In genomic region chr7:30738026-30738915, GRCh38 we compare ENCODE assay signal across 19 cellular contexts. TPM values are rescaled to one million over a fixed set of nuclear protein-coding genes. Genes with fewer than 3 reads are reported as not detected.
DNase-seq lines count a peak whose midpoint lies in the region; ATAC-seq lines count a peak whose summit lies in the region.
"Had no signal": no experiment of that assay in that cellular context is flagged by ENCODE, and none has a peak within 500 bp of the region (broad histone marks: within the 10 kb centered on the region; RNA-seq: fewer than 3 reads in every experiment).

No MANE protein-coding gene starts in this region.

- H3K27me3 Mint-ChIP-seq in T-cell = no peaks in the 10 kb centered on the region
- H3K27me3 Mint-ChIP-seq in activated naive CD8-positive, alpha-beta T cell treated with anti-CD3 and anti-CD28 coated beads, Interleukin-2, amount 10 ng/mL, durations not matched to agents 7 days and 5 days = no peaks in the 10 kb centered on the region

- peaks cover 40 to 51% (median 45%) of the 10 kb centered on the region in 3 donors for H3K4me1 Mint-ChIP-seq in T-cell
- peaks cover 22% of the 10 kb centered on the region for H3K4me1 Mint-ChIP-seq in activated naive CD8-positive, alpha-beta T cell treated with anti-CD3 and anti-CD28 coated beads, Interleukin-2, amount 10 ng/mL, durations not matched to agents 7 days and 5 days

- CTCF ChIA-PET in T-cell (lab: Charles Lee) = interaction anchor here (0.6 to 5.5 kb wide), 12 partner anchors 8 to 124 kb away, joined by 3 to 41 read pairs (median 4); no protein-coding TSS in a partner anchor

- peak overlapping the region; percentile 97 to 98 for H3K27ac Mint-ChIP-seq in T-cell
- H3K27ac Mint-ChIP-seq in activated naive CD8-positive, alpha-beta T cell treated with anti-CD3 and anti-CD28 coated beads, Interleukin-2, amount 10 ng/mL, durations not matched to agents 7 days and 5 days = peak overlapping the region; percentile 94
- H3K27ac Mint-ChIP-seq: GM23338 had no signal

- ATAC-seq in T-cell (replicated peaks in 1 of 4) (peak; percentile 59 to 80 (median 72)), esophagus mucosa (no peak)
- ATAC-seq in activated naive CD8-positive, alpha-beta T cell treated with anti-CD3 and anti-CD28 coated beads, Interleukin-2, amount 10 ng/mL, durations not matched to agents 7 days and 5 days (ENCODE audit: low read depth) = peak; percentile 75
- peak; percentile 31 for ATAC-seq in stimulated activated naive CD8-positive, alpha-beta T cell treated with anti-CD3 and anti-CD28 coated beads, Interleukin-15, Interleukin-2, amounts not matched to agents 100 U/mL and 50 U/mL, for 24 hours
- ATAC-seq: gastrocnemius medialis, GM23338 had no signal

- H3K36me3 Mint-ChIP-seq in T-cell = no peaks in the 10 kb centered on the region
- H3K36me3 Mint-ChIP-seq in activated naive CD8-positive, alpha-beta T cell treated with anti-CD3 and anti-CD28 coated beads, Interleukin-2, amount 10 ng/mL, durations not matched to agents 7 days and 5 days = peaks cover 1% of the 10 kb centered on the region

- peak overlapping the region; percentile 8 to 63 (median 55) for H3K4me3 Mint-ChIP-seq in T-cell
- peak overlapping the region; percentile 56 for H3K4me3 Mint-ChIP-seq in activated naive CD8-positive, alpha-beta T cell treated with anti-CD3 and anti-CD28 coated beads, Interleukin-2, amount 10 ng/mL, durations not matched to agents 7 days and 5 days
- H3K4me3 Mint-ChIP-seq: GM23338 had no signal

- POLR2A ChIA-PET in T-cell (lab: Charles Lee) = interaction anchor here (0.6 to 0.8 kb wide), 3 partner anchors 35 to 416 kb away, joined by 3 to 5 read pairs (median 4); no protein-coding TSS in a partner anchor
- POLR2A ChIA-PET in activated naive CD8-positive, alpha-beta T cell treated with anti-CD3 and anti-CD28 coated beads, Interleukin-2, amount 10 ng/mL, durations not matched to agents 7 days and 5 days (lab: Charles Lee) = interaction anchor here (1.3 to 6.5 kb wide), 4 partner anchors 12 to 144 kb away, joined by 3 to 61 read pairs (median 7); no protein-coding TSS in a partner anchor

- no peaks in the 10 kb centered on the region for H3K9me3 Mint-ChIP-seq in T-cell
- no peaks in the 10 kb centered on the region for H3K9me3 Mint-ChIP-seq in activated naive CD8-positive, alpha-beta T cell treated with anti-CD3 and anti-CD28 coated beads, Interleukin-2, amount 10 ng/mL, durations not matched to agents 7 days and 5 days

- DNase-seq in activated effector memory CD4-positive, alpha-beta T cell treated with Interleukin-2 at 50 U/mL for 16 hours = peak; percentile 8
- no peak for DNase-seq in activated effector memory CD4-positive, alpha-beta T cell treated with anti-CD3 and anti-CD28 coated beads, Interleukin-2, amount 50 U/mL, for 16 hours
- DNase-seq in T-cell (peak in 4 of 34 experiments; percentile 10 to 14 (median 12)), activated gamma-delta T cell treated with Interleukin-2 at 50 U/mL for 16 hours (no peak), cortex of kidney (lab: John Stamatoyannopoulos, UW) (no peak)
- DNase-seq in activated naive CD8-positive, alpha-beta T cell treated with anti-CD3 and anti-CD28 coated beads, Interleukin-2, amount 10 ng/mL, durations not matched to agents 7 days and 5 days = no peak
- no peak for DNase-seq in stimulated activated naive CD8-positive, alpha-beta T cell treated with anti-CD3 and anti-CD28 coated beads, Interleukin-15, Interleukin-2, amounts not matched to agents 100 U/mL and 50 U/mL, for 24 hours
- DNase-seq: dorsolateral prefrontal cortex, EL, erythroblast, gastrocnemius medialis, NCI-H1694 treated with DMSO at 0.1 percent for 48 hours, NCI-H226, retina, SK-N-SH, stomach had no signal

RNA-seq across cellular contexts. Expression of gene INMT, which starts 13.7 kb away (rescaled TPM):
- total RNA-seq in T-cell (1 to 10 TPM in 1 of 5 donors, under 1 TPM in 4; 0.14 to 1.7 (median 0.75) TPM), esophagus mucosa (1.5 TPM)
- total RNA-seq in activated naive CD8-positive, alpha-beta T cell treated with anti-CD3 and anti-CD28 coated beads, Interleukin-2, amount 10 ng/mL, durations not matched to agents 7 days and 5 days = under 1 TPM; 0.30 to 0.37 TPM

RNA-seq across cellular contexts. Expression of gene MINDY4, which starts 32.9 kb away (rescaled TPM):
- total RNA-seq in T-cell = 1 to 10 TPM in 4 of 5 donors, under 1 TPM in 1; 0.60 to 1.7 (median 1.2) TPM
- total RNA-seq in activated naive CD8-positive, alpha-beta T cell treated with anti-CD3 and anti-CD28 coated beads, Interleukin-2, amount 10 ng/mL, durations not matched to agents 7 days and 5 days = 1 to 10 TPM; 1.1 to 1.6 TPM
- 2.4 TPM for total RNA-seq in esophagus mucosa

RNA-seq across cellular contexts. Expression of gene CRHR2, which starts 56.0 kb away (rescaled TPM):
- under 1 TPM in 1 of 5 donors, not detected in 4; 0.09 TPM for total RNA-seq in T-cell
- total RNA-seq in activated naive CD8-positive, alpha-beta T cell treated with anti-CD3 and anti-CD28 coated beads, Interleukin-2, amount 10 ng/mL, durations not matched to agents 7 days and 5 days = not detected
- not detected for total RNA-seq in esophagus mucosa
- total RNA-seq: mononuclear cell, stomach had no signal
